Comparison of ENCODE assay signal across 2 cellular contexts in the genomic region with DNA sequence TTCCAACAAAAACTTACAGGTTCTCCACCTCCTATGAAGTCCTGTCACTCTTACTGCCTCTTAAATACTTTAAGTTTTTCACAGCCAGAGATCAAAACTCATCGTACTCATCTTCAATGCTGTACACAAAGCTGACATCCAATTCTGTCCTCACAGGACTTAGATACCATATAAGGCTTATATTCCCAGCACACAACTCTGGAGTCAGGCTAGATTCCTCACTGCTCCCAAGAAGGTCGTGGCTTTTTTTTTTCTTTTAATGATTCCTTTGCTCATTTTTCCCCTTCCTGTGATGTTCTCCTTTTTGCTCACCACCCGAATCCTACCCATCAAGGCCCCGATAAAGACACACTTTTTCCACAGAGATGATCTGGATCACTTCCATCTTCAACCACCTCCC.
TF ChIP-seq lines count a peak whose summit lies in the region.

No MANE protein-coding gene starts in this region.

TF ChIP-seq in SK-N-SH, 30 proteins besides CTCF, POLR2A, EP300 and RAD21:
- TF ChIP-seq REST (IDR thresholded peaks at IDR 0.05; ENCODE audit: low read depth, low read length) (no peak), TAF1 (IDR thresholded peaks at IDR 0.05; ENCODE audit: borderline replicate concordance, low read depth, low read length) (no peak), RFX5 (IDR thresholded peaks at IDR 0.05; ENCODE audit: low read length) (no peak)

TF ChIP-seq in SK-N-SH treated with all-trans-retinoic acid at 6 μM for 48 hours, 23 proteins besides CTCF, POLR2A, EP300 and RAD21 (continued from another document):
- TF ChIP-seq, protein P1, sequence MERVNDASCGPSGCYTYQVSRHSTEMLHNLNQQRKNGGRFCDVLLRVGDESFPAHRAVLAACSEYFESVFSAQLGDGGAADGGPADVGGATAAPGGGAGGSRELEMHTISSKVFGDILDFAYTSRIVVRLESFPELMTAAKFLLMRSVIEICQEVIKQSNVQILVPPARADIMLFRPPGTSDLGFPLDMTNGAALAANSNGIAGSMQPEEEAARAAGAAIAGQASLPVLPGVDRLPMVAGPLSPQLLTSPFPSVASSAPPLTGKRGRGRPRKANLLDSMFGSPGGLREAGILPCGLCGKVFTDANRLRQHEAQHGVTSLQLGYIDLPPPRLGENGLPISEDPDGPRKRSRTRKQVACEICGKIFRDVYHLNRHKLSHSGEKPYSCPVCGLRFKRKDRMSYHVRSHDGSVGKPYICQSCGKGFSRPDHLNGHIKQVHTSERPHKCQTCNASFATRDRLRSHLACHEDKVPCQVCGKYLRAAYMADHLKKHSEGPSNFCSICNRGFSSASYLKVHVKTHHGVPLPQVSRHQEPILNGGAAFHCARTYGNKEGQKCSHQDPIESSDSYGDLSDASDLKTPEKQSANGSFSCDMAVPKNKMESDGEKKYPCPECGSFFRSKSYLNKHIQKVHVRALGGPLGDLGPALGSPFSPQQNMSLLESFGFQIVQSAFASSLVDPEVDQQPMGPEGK (CRISPR knock-in tag; IDR thresholded peaks at IDR 0.05; ENCODE audit: borderline replicate concordance): no peak
- TF ChIP-seq SNAI2 (CRISPR knock-in tag; IDR thresholded peaks at IDR 0.05) (no peak), ZC3H10 (CRISPR knock-in tag; IDR thresholded peaks at IDR 0.05) (no peak), ZFP3 (CRISPR knock-in tag; IDR thresholded peaks at IDR 0.05) (no peak), PPARA (CRISPR knock-in tag; IDR thresholded peaks at IDR 0.05; ENCODE audit: borderline replicate concordance) (no peak), ZFP30 (CRISPR knock-in tag; IDR thresholded peaks at IDR 0.05) (no peak)
